8 cellular contexts compared by ENCODE assay signal in the genomic region with DNA sequence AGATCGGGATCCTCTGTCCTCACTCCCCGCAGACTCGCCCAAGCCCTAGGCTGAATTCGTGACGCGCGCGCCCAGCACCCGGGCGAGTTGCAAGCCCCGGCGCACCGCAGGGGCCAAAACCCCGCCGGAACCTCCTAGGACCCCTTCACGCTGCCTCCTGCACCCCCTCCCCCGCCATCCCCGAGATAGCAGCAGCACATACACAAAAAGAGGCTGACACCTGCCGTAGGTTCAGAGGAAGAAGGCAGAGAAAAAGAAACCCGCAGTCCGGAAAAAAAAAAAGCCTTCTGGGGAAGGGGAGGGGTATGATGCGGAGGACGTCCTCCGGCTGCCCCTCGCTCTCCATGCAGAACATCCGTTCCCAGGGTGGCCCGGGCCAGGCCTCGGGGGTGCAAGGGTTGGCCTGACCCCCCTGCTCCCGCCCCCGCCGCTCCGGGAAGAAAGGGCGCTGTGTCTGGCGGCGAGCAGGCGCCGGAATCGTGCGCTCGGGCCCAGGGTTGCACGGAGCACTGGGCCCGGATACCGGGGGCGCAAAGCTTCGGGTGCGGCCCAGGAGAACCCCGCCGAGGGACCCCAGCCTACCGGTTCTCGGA. TPM values are rescaled to one million over a fixed set of nuclear protein-coding genes. Genes with fewer than 3 reads are reported as not detected.
DNase-seq lines count a peak whose midpoint lies in the region; ATAC-seq and TF ChIP-seq lines count a peak whose summit lies in the region.

No MANE protein-coding gene starts in this region.

- H4K20me1 ChIP-seq in Loucy (ENCODE audit: insufficient read depth, low read length, poor library complexity, severe bottlenecking) = no peaks in the 10 kb centered on the region

- H3K4me3 Mint-ChIP-seq in stimulated activated naive CD8-positive, alpha-beta T cell treated with anti-CD3 and anti-CD28 coated beads, Interleukin-15, amount 100 ng/mL, for 72 hours = peak overlapping the region; percentile 59 to 61
- H3K4me3 Mint-ChIP-seq in CD4-positive, alpha-beta memory T cell = no peak overlapping the region

- peak; percentile 42 for ATAC-seq in stimulated activated naive CD8-positive, alpha-beta T cell treated with anti-CD3 and anti-CD28 coated beads, Interleukin-15, amount 100 ng/mL, for 72 hours
- ATAC-seq in GM21367 (IDR thresholded peaks at IDR 0.05; ENCODE audit: unreplicated experiment) = no peak

- H3K4me2 ChIP-seq in Loucy (ENCODE audit: low read depth, low read length, poor library complexity, severe bottlenecking) = peak overlapping the region; percentile 83

- CTCF ChIA-PET in CD4-positive, alpha-beta memory T cell (lab: Charles Lee; ENCODE audit: partially characterized antibody) = no interaction called here

- DNase-seq in astrocyte of the hippocampus (ENCODE audit: low read depth, low spot score) (peak; percentile 56), iPS-NIHi7 (ENCODE audit: extremely low spot score) (peak; percentile 53), COR-L47 (lab: John Stamatoyannopoulos, UW) (no peak), GM19240 (ENCODE audit: insufficient read length, low spot score) (no peak)
- DNase-seq in stimulated activated naive CD8-positive, alpha-beta T cell treated with anti-CD3 and anti-CD28 coated beads, Interleukin-15, amount 100 ng/mL, for 72 hours = no peak
- DNase-seq in CD4-positive, alpha-beta memory T cell = no peak

- peak overlapping the region; percentile 85 for H3K4me3 ChIP-seq in Loucy (ENCODE audit: low read length, poor library complexity, severe bottlenecking)
- no peak overlapping the region for H3K4me3 ChIP-seq in CD4-positive, alpha-beta memory T cell (ENCODE audit: low read length in 2 of 2)

- no peaks in the 10 kb centered on the region for H3K27me3 ChIP-seq in Loucy (ENCODE audit: insufficient read depth, low read length, poor library complexity, severe bottlenecking)
- no peaks in the 10 kb centered on the region for H3K27me3 ChIP-seq in CD4-positive, alpha-beta memory T cell (ENCODE audit: insufficient read depth, low read length)

- no peaks in the 10 kb centered on the region for H3K9me3 Mint-ChIP-seq in stimulated activated naive CD8-positive, alpha-beta T cell treated with anti-CD3 and anti-CD28 coated beads, Interleukin-15, amount 100 ng/mL, for 72 hours
- H3K9me3 Mint-ChIP-seq in CD4-positive, alpha-beta memory T cell = peaks cover 3 to 23% (median 14%) of the 10 kb centered on the region in 8 donors

- intact Hi-C loops in CD4-positive, alpha-beta memory T cell (cut with micrococcal nuclease) = no loop called here

- H3K4me1 Mint-ChIP-seq in stimulated activated naive CD8-positive, alpha-beta T cell treated with anti-CD3 and anti-CD28 coated beads, Interleukin-15, amount 100 ng/mL, for 72 hours = no peaks in the 10 kb centered on the region
- H3K4me1 Mint-ChIP-seq in CD4-positive, alpha-beta memory T cell = peaks cover 0 to 2% (median 0%) of the 10 kb centered on the region in 4 donors

- H3K36me3 Mint-ChIP-seq in CD4-positive, alpha-beta memory T cell = peaks cover 0 to 5% of the 10 kb centered on the region in 2 donors

- TF ChIP-seq CTCF in Loucy (conservative IDR thresholded peaks at IDR 0.05; ENCODE audit: low read length) = no peak

- peaks cover 9% of the 10 kb centered on the region for H3K4me1 ChIP-seq in Loucy (ENCODE audit: insufficient read depth, low read length, poor library complexity, severe bottlenecking)
- no peaks in the 10 kb centered on the region for H3K4me1 ChIP-seq in CD4-positive, alpha-beta memory T cell (ENCODE audit: insufficient read depth, low read length)

- H3K79me2 ChIP-seq in Loucy (ENCODE audit: insufficient read depth, low read length) = peaks cover 48% of the 10 kb centered on the region

- H3K27ac ChIP-seq in CD4-positive, alpha-beta memory T cell (ENCODE audit: low read depth, low read length) = no peak overlapping the region

- no peaks in the 10 kb centered on the region for H3K36me3 ChIP-seq in Loucy (ENCODE audit: insufficient read depth, low read length)
- H3K36me3 ChIP-seq in CD4-positive, alpha-beta memory T cell (ENCODE audit: insufficient read depth, low read length) = no peaks in the 10 kb centered on the region

- H3K27ac Mint-ChIP-seq in stimulated activated naive CD8-positive, alpha-beta T cell treated with anti-CD3 and anti-CD28 coated beads, Interleukin-15, amount 100 ng/mL, for 72 hours = no peak overlapping the region
- no peak overlapping the region for H3K27ac Mint-ChIP-seq in CD4-positive, alpha-beta memory T cell

- no peaks in the 10 kb centered on the region for H3F3A ChIP-seq in Loucy (ENCODE audit: low read depth)

- H3K9me2 ChIP-seq in Loucy (replicated peaks; ENCODE audit: low read depth, low read length) = no peaks in the 10 kb centered on the region

- H3K27me3 Mint-ChIP-seq in stimulated activated naive CD8-positive, alpha-beta T cell treated with anti-CD3 and anti-CD28 coated beads, Interleukin-15, amount 100 ng/mL, for 72 hours = peaks cover 46% of the 10 kb centered on the region
- peaks cover 8 to 9% of the 10 kb centered on the region in 2 donors for H3K27me3 Mint-ChIP-seq in CD4-positive, alpha-beta memory T cell

- H2AFZ ChIP-seq in Loucy (ENCODE audit: low read length) = peak overlapping the region; percentile 83

- POLR2A ChIA-PET in CD4-positive, alpha-beta memory T cell (lab: Charles Lee; ENCODE audit: partially characterized antibody) = no interaction called here

- H3K9me3 ChIP-seq in Loucy (ENCODE audit: insufficient read depth, low read depth, low read length) = no peaks in the 10 kb centered on the region
- no peaks in the 10 kb centered on the region for H3K9me3 ChIP-seq in CD4-positive, alpha-beta memory T cell (ENCODE audit: control insufficient read depth in 1 of 2, low read length in 2 of 2)

- peak overlapping the region; percentile 80 for H3K9ac ChIP-seq in Loucy (ENCODE audit: low read depth, low read length, poor library complexity, severe bottlenecking)

RNA-seq across cellular contexts. Expression of gene NLGN4X, which starts 2.5 kb away (rescaled TPM):
- total RNA-seq in CD4-positive, alpha-beta memory T cell = not detected
- polyA plus RNA-seq in CD4-positive, alpha-beta memory T cell = under 1 TPM in 1 of 2 donors, not detected in 1; 0.31 TPM

Comparison
In these comparisons a context has a peak if more than half of its experiments do, and no peak if none do; other contexts are left out.
1. DNase-seq: peak in astrocyte of the hippocampus (single experiment) and iPS-NIHi7 (single experiment); none in stimulated activated naive CD8-positive, alpha-beta T cell treated with anti-CD3 and anti-CD28 coated beads, Interleukin-15, amount 100 ng/mL, for 72 hours (0 of 2), COR-L47 (single experiment), CD4-positive, alpha-beta memory T cell (0 of 5) and GM19240 (single experiment).
2. H3K4me3 Mint-ChIP-seq: peak in stimulated activated naive CD8-positive, alpha-beta T cell treated with anti-CD3 and anti-CD28 coated beads, Interleukin-15, amount 100 ng/mL, for 72 hours (2 of 2); none in CD4-positive, alpha-beta memory T cell (0 of 8).